15 cellular contexts compared by ENCODE assay signal in genomic region chr9:75053869-75054268, GRCh38. TPM values are rescaled to one million over a fixed set of nuclear protein-coding genes. Genes with fewer than 3 reads are reported as not detected.
DNase-seq lines count a peak whose midpoint lies in the region; ATAC-seq and TF ChIP-seq lines count a peak whose summit lies in the region.
"Had no signal": no experiment of that assay in that cellular context is flagged by ENCODE, and none has a peak within 500 bp of the region (broad histone marks: within the 10 kb centered on the region; RNA-seq: fewer than 3 reads in every experiment).

No MANE protein-coding gene starts in this region.

- peak; percentile 97 for ATAC-seq in GM19351 (IDR thresholded peaks at IDR 0.05; ENCODE audit: unreplicated experiment)
- ATAC-seq in HG02759 (IDR thresholded peaks at IDR 0.05; ENCODE audit: unreplicated experiment) = peak; percentile 94
- ATAC-seq in HG03460 (IDR thresholded peaks at IDR 0.05; ENCODE audit: unreplicated experiment) = peak; percentile 95
- ATAC-seq: Right ventricle myocardium inferior had no signal

- H3K4me3 ChIP-seq in GM12865 (ENCODE audit: low read depth, low read length) (no peak overlapping the region), WERI-Rb-1 (ENCODE audit: low read depth, low read length) (no peak overlapping the region), vagina (no peak overlapping the region)
- H3K4me3 ChIP-seq: esophagus squamous epithelium, skin epidermis had no signal

- H3K36me3 ChIP-seq in WERI-Rb-1 = no peaks in the 10 kb centered on the region
- H3K36me3 ChIP-seq in vagina = no peaks in the 10 kb centered on the region
- H3K36me3 ChIP-seq: esophagus squamous epithelium had no signal

- intact Hi-C loops in vagina (cut with DNase I) = no loop called here

- H3K27me3 ChIP-seq in WERI-Rb-1 (ENCODE audit: insufficient read depth, low read depth, severe bottlenecking) (no peaks in the 10 kb centered on the region), vagina (no peaks in the 10 kb centered on the region)
- H3K27me3 ChIP-seq: esophagus squamous epithelium had no signal

- H3K27ac ChIP-seq in WERI-Rb-1 (no peak overlapping the region), vagina (no peak overlapping the region)
- H3K27ac ChIP-seq: esophagus squamous epithelium, skin epidermis had no signal

- peak; percentile 53 for DNase-seq in GM12865 (ENCODE audit: low read depth)
- DNase-seq in globus pallidus (ENCODE audit: low spot score) = no peak
- DNase-seq in NCI-H2171 (lab: John Stamatoyannopoulos, UW) = no peak
- no peak for DNase-seq in WERI-Rb-1
- no peak for DNase-seq in vagina (ENCODE audit: extremely low spot score in 2 of 2)
- DNase-seq: activated CD4-positive, CD25-positive, alpha-beta regulatory T cell treated with anti-CD3 and anti-CD28 coated beads, Interleukin-2, amount 50 U/mL, for 72 hours; activated effector memory CD4-positive, alpha-beta T cell treated with Interleukin-2 at 50 U/mL for 16 hours; esophagus squamous epithelium; GOT3; NCI-H2227 treated with DMSO at 0.1 percent for 48 hours had no signal

- no peak for TF ChIP-seq CTCF in GM12865 (IDR thresholded peaks at IDR 0.05; ENCODE audit: insufficient read depth, low read depth, low read length, missing control alignments)
- no peak for TF ChIP-seq CTCF in WERI-Rb-1 (IDR thresholded peaks at IDR 0.05; ENCODE audit: low read depth, low read length)
- TF ChIP-seq CTCF in vagina (IDR thresholded peaks at IDR 0.05) = no peak

- H3K9me3 ChIP-seq in WERI-Rb-1 (ENCODE audit: severe bottlenecking) (peaks cover under 1% of the 10 kb centered on the region), vagina (no peaks in the 10 kb centered on the region)
- H3K9me3 ChIP-seq: esophagus squamous epithelium had no signal

- H3K4me1 ChIP-seq in vagina = no peaks in the 10 kb centered on the region
- H3K4me1 ChIP-seq: esophagus squamous epithelium had no signal

- no peak for TF ChIP-seq POLR2A in vagina (IDR thresholded peaks at IDR 0.05)

RNA-seq across cellular contexts. Expression of gene CARNMT1, which starts 25.8 kb away (rescaled TPM):
- 15.5 TPM for total RNA-seq in vagina

RNA-seq across cellular contexts. Expression of gene NMRK1, which starts 34.1 kb away (rescaled TPM):
- total RNA-seq in vagina = 20.4 TPM

RNA-seq across cellular contexts. Expression of gene OSTF1, which starts 34.4 kb away (rescaled TPM):
- total RNA-seq in vagina = 25.0 TPM
